1 cellular context compared by ENCODE assay signal in the genomic region with DNA sequence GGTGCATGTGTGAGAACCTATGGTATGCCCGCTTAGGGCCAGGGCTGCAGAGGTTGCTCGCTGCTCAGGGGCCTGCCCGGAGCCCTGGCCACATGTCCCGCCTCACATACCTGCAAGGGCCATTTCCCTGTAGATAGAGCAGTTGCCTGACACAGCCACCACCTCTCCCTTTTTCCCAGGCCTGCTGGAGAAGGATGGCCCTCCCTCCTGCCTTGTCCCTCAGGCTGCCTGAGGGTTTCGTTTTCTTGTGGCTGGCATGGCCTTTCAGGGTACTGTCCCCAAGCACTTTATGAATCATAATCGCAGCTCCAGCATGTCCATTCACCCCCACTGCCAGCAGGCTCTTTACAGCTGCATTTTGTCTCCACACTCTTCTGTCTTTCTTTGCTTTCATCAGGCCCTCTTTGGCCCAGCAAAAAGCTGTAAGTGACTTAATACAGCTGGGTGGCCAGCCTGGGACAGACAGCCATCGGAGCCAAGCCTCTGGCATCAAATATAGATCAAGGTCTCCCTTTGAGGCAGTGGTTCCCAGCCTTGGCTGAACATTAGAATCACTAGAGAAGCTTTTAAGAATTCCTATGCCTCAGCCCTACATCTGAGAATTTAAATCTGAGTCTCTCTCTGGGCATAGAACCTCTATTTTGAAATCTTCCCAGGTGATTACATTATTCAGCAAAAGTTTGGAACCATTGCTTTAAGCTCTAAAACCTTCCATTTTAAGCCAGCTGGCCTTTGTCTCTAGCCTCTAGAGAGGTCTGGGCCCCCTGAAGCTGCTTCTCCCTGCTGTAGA.
TF ChIP-seq lines count a peak whose summit lies in the region.

No MANE protein-coding gene starts in this region.

TF ChIP-seq in HCT116, 20 proteins besides CTCF, POLR2A, EP300 and RAD21 (continued from another document):
- no peak for TF ChIP-seq REST (IDR thresholded peaks at IDR 0.05; ENCODE audit: low read depth)
- no peak for TF ChIP-seq ZFX (IDR thresholded peaks at IDR 0.05)
- no peak for TF ChIP-seq EZH2phosphoT487 (IDR thresholded peaks at IDR 0.05; ENCODE audit: borderline replicate concordance)
- no peak for TF ChIP-seq EZH2 (IDR thresholded peaks at IDR 0.05)
- no peak for TF ChIP-seq POLR2AphosphoS5 (IDR thresholded peaks at IDR 0.05; ENCODE audit: low read depth, low read length)
- TF ChIP-seq EGR1 (IDR thresholded peaks at IDR 0.05; ENCODE audit: low read depth), result no peak
- TF ChIP-seq CBX3 (IDR thresholded peaks at IDR 0.05; ENCODE audit: low read depth), result no peak
- no peak for TF ChIP-seq SIN3A (IDR thresholded peaks at IDR 0.05; ENCODE audit: low read depth)
- TF ChIP-seq JUND (IDR thresholded peaks at IDR 0.05), result no peak
- no peak for TF ChIP-seq ATF3 (IDR thresholded peaks at IDR 0.05)
